In the genomic region with DNA sequence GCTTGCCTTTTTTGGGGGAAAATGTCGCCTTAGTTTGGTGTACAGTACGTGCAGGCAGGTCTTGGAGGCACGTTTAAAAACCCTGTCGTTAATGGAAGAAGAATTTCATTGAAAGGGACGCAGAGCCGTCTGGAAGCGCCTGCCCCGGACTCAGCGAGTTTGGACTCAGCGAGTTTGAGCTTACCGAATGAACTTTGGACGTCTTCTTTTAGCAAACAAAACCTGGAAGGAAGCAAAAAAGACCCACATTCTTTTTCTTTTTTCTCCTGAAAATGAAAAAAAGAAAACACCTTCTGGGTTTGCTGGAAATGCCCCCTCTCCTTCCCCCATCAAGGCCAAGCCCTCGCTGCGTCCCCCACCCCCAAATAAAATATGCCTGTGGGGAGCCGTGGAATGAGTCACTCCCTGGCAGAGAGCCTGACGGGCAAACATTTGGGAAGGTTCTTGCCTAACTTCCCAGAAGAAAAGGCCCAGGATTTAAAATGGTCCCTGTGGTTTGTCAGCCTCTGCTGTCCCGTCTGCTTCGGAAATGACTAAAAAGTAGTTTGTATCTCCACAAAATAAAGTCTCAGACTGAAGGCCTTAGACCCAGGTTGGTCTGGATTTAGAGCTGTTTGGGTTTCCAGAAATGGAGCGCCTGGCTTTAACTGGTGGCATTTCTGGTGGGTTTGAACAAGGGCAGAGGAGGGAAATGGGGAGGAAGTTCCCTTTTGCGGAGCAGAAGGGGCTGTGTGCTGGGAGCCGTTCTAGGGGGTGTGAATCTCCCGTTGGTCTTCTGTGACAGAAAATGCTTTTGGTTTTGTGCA, we compare ENCODE assay signal across 8 cellular contexts. TPM values are rescaled to one million over a fixed set of nuclear protein-coding genes. Genes with fewer than 3 reads are reported as not detected.
A peak's percentile ranks its signal among the peaks of the same experiment; 100 is the strongest.
DNase-seq lines count a peak whose midpoint lies in the region; ATAC-seq and TF ChIP-seq lines count a peak whose summit lies in the region.

No MANE protein-coding gene starts in this region.

- H3K9me3 ChIP-seq in SK-N-SH (no peaks in the 10 kb centered on the region), esophagus (ENCODE audit: control insufficient read depth in 2 of 2, insufficient read depth in 1 of 2, low read depth in 1 of 2, low read length in 1 of 2) (no peaks in the 10 kb centered on the region)
- no peaks in the 10 kb centered on the region for H3K9me3 ChIP-seq in naive thymus-derived CD4-positive, alpha-beta T cell (ENCODE audit: control insufficient read depth in 2 of 3, low read length in 3 of 3)

- H3K27me3 Mint-ChIP-seq in stimulated activated naive CD8-positive, alpha-beta T cell treated with anti-CD3 and anti-CD28 coated beads, Interleukin-15, Interleukin-2, amounts not matched to agents 100 ng/mL and 50 ng/mL, for 24 hours, result peaks cover 40% of the 10 kb centered on the region
- peaks cover 83% of the 10 kb centered on the region for H3K27me3 Mint-ChIP-seq in stimulated activated naive CD8-positive, alpha-beta T cell treated with anti-CD3 and anti-CD28 coated beads, Interleukin-15, amount 100 ng/mL, for 72 hours
- peaks cover 15 to 56% (median 42%) of the 10 kb centered on the region in 5 donors for H3K27me3 Mint-ChIP-seq in naive thymus-derived CD4-positive, alpha-beta T cell

- TF ChIP-seq CTCF in SK-N-SH (IDR thresholded peaks at IDR 0.05), result no peak

- intact Hi-C loops in naive thymus-derived CD4-positive, alpha-beta T cell (cut with micrococcal nuclease), result loop anchor here in 1 of 2 donors (5.0 kb wide), 1 partner anchor 57 kb away; no protein-coding TSS in a partner anchor

- CTCF ChIA-PET in SK-N-SH (lab: Yijun Ruan, JAX), result no interaction called here
- CTCF ChIA-PET in naive thymus-derived CD4-positive, alpha-beta T cell (lab: Charles Lee), result no interaction called here

- TF ChIP-seq EP300 in SK-N-SH (IDR thresholded peaks at IDR 0.05; ENCODE audit: borderline replicate concordance in 1 of 2, low read depth in 1 of 2, low read length in 1 of 2), result peak in 1 of 2 experiments; percentile 72; a peak in 2 of 4 replicates

- H3K36me3 ChIP-seq in SK-N-SH (replicated peaks in 1 of 2; ENCODE audit: control insufficient read depth in 1 of 2, insufficient read depth in 2 of 2, low read length in 1 of 2) (peaks cover under 1 to 10% of the 10 kb centered on the region in 2 experiments), esophagus (ENCODE audit: control insufficient read depth in 2 of 2, insufficient read depth in 2 of 2, low read length in 1 of 2) (no peaks in the 10 kb centered on the region)
- H3K36me3 ChIP-seq in naive thymus-derived CD4-positive, alpha-beta T cell (ENCODE audit: control insufficient read depth in 2 of 3, insufficient read depth in 3 of 3, low read length in 3 of 3), result no peaks in the 10 kb centered on the region

- H2AFZ ChIP-seq in SK-N-SH (ENCODE audit: low read depth), result no peak overlapping the region

- peaks cover 19% of the 10 kb centered on the region; the same call in 1 of the 2 replicates for H4K20me1 ChIP-seq in SK-N-SH (ENCODE audit: insufficient read depth)

- peaks cover 69% of the 10 kb centered on the region for H3K79me2 ChIP-seq in SK-N-SH (ENCODE audit: insufficient read depth)

- H3K9me2 ChIP-seq in SK-N-SH, result no peaks in the 10 kb centered on the region

- H3F3A ChIP-seq in SK-N-SH (replicated peaks; ENCODE audit: insufficient read depth), result peaks cover 49% of the 10 kb centered on the region

- H3K27me3 ChIP-seq in SK-N-SH (ENCODE audit: insufficient read depth) (no peaks in the 10 kb centered on the region), esophagus (ENCODE audit: control insufficient read depth in 1 of 2, insufficient read depth in 2 of 2, low read length in 2 of 2) (no peaks in the 10 kb centered on the region)
- H3K27me3 ChIP-seq in naive thymus-derived CD4-positive, alpha-beta T cell (ENCODE audit: control insufficient read depth in 2 of 2, insufficient read depth in 2 of 2, low read length in 2 of 2), result no peaks in the 10 kb centered on the region

- DNase-seq in stimulated activated naive CD8-positive, alpha-beta T cell treated with anti-CD3 and anti-CD28 coated beads, Interleukin-15, amount 100 ng/mL, for 72 hours, result no peak
- DNase-seq in SK-N-SH (no peak), cerebellar nuclear complex (lab: John Stamatoyannopoulos, UW) (no peak), D341Med (ENCODE audit: low spot score) (no peak)
- DNase-seq in naive thymus-derived CD4-positive, alpha-beta T cell, result no peak

- H3K27ac ChIP-seq in SK-N-SH (ENCODE audit: low read depth in 2 of 2, low read length in 1 of 2) (peak overlapping the region; percentile 85 to 92), esophagus (ENCODE audit: low read depth in 2 of 2, low read length in 1 of 2) (peak overlapping the region; percentile 76)
- H3K27ac ChIP-seq in naive thymus-derived CD4-positive, alpha-beta T cell (ENCODE audit: low read depth, low read length), result no peak overlapping the region

- WGBS in SK-N-SH (ENCODE audit: low lambda C conversion rate), result 18% methylated on average over 22 of the region's 22 CpGs
- WGBS in esophagus, 2 donors, result 13 to 17% methylated on average over 22 of the region's 22 CpGs

- H3K27ac Mint-ChIP-seq in stimulated activated naive CD8-positive, alpha-beta T cell treated with anti-CD3 and anti-CD28 coated beads, Interleukin-15, Interleukin-2, amounts not matched to agents 100 ng/mL and 50 ng/mL, for 24 hours, result peak overlapping the region; percentile 62
- no peak overlapping the region for H3K27ac Mint-ChIP-seq in stimulated activated naive CD8-positive, alpha-beta T cell treated with anti-CD3 and anti-CD28 coated beads, Interleukin-15, amount 100 ng/mL, for 72 hours
- H3K27ac Mint-ChIP-seq in naive thymus-derived CD4-positive, alpha-beta T cell, result no peak overlapping the region

- peak overlapping the region; percentile 95 for H3K4me2 ChIP-seq in SK-N-SH

- peak overlapping the region; percentile 93 for H3K4me3 Mint-ChIP-seq in stimulated activated naive CD8-positive, alpha-beta T cell treated with anti-CD3 and anti-CD28 coated beads, Interleukin-15, Interleukin-2, amounts not matched to agents 100 ng/mL and 50 ng/mL, for 24 hours
- H3K4me3 Mint-ChIP-seq in stimulated activated naive CD8-positive, alpha-beta T cell treated with anti-CD3 and anti-CD28 coated beads, Interleukin-15, amount 100 ng/mL, for 72 hours, result peak overlapping the region in 1 of 2 donors; percentile 87
- H3K4me3 Mint-ChIP-seq in naive thymus-derived CD4-positive, alpha-beta T cell, result peak overlapping the region in 9 of 10 donors; percentile 54 to 98 (median 87)

- POLR2A ChIA-PET in SK-N-SH (lab: Yijun Ruan, JAX), result no interaction called here
- POLR2A ChIA-PET in naive thymus-derived CD4-positive, alpha-beta T cell (lab: Charles Lee), result no interaction called here

- H3K4me3 ChIP-seq in SK-N-SH (ENCODE audit: low read depth in 2 of 2, low read length in 1 of 2) (peak overlapping the region; percentile 60 to 76; a peak in 3 of 4 replicates), esophagus (ENCODE audit: low read depth in 1 of 2, low read length in 2 of 2) (peak overlapping the region; percentile 75 to 81)
- H3K4me3 ChIP-seq in naive thymus-derived CD4-positive, alpha-beta T cell (ENCODE audit: low read length), result peak overlapping the region; percentile 51

- no peak for ATAC-seq in stimulated activated naive CD8-positive, alpha-beta T cell treated with anti-CD3 and anti-CD28 coated beads, Interleukin-15, amount 100 ng/mL, for 72 hours
- no peak for ATAC-seq in naive thymus-derived CD4-positive, alpha-beta T cell
- ATAC-seq in GM21723 (IDR thresholded peaks at IDR 0.05; ENCODE audit: unreplicated experiment), result no peak

- H3K9me3 Mint-ChIP-seq in stimulated activated naive CD8-positive, alpha-beta T cell treated with anti-CD3 and anti-CD28 coated beads, Interleukin-15, Interleukin-2, amounts not matched to agents 100 ng/mL and 50 ng/mL, for 24 hours, result no peaks in the 10 kb centered on the region
- H3K9me3 Mint-ChIP-seq in stimulated activated naive CD8-positive, alpha-beta T cell treated with anti-CD3 and anti-CD28 coated beads, Interleukin-15, amount 100 ng/mL, for 72 hours, result no peaks in the 10 kb centered on the region
- peaks cover 0 to 3% (median 0%) of the 10 kb centered on the region in 11 donors for H3K9me3 Mint-ChIP-seq in naive thymus-derived CD4-positive, alpha-beta T cell

- H3K4me1 ChIP-seq in SK-N-SH (ENCODE audit: control insufficient read depth in 1 of 2, insufficient read depth in 2 of 2, low read depth in 1 of 2, low read length in 1 of 2), result peaks cover 10 to 34% of the 10 kb centered on the region in 2 experiments
- peaks cover 10 to 11% of the 10 kb centered on the region in 2 donors for H3K4me1 ChIP-seq in esophagus (ENCODE audit: control insufficient read depth in 2 of 2, insufficient read depth in 2 of 2, low read length in 1 of 2)
- H3K4me1 ChIP-seq in naive thymus-derived CD4-positive, alpha-beta T cell (ENCODE audit: control insufficient read depth in 2 of 2, insufficient read depth in 2 of 2, low read length in 2 of 2), result peaks cover 4 to 12% of the 10 kb centered on the region in 2 donors

- no peak for TF ChIP-seq RAD21 in SK-N-SH (IDR thresholded peaks at IDR 0.05; ENCODE audit: low read length)

- peak overlapping the region; percentile 92 for H3K9ac ChIP-seq in SK-N-SH

- peaks cover 68% of the 10 kb centered on the region for H3K4me1 Mint-ChIP-seq in stimulated activated naive CD8-positive, alpha-beta T cell treated with anti-CD3 and anti-CD28 coated beads, Interleukin-15, Interleukin-2, amounts not matched to agents 100 ng/mL and 50 ng/mL, for 24 hours (ENCODE audit: low read depth)
- peaks cover 69% of the 10 kb centered on the region for H3K4me1 Mint-ChIP-seq in stimulated activated naive CD8-positive, alpha-beta T cell treated with anti-CD3 and anti-CD28 coated beads, Interleukin-15, amount 100 ng/mL, for 72 hours
- H3K4me1 Mint-ChIP-seq in naive thymus-derived CD4-positive, alpha-beta T cell, result peaks cover 9 to 37% (median 16%) of the 10 kb centered on the region in 7 donors

- H3K36me3 Mint-ChIP-seq in stimulated activated naive CD8-positive, alpha-beta T cell treated with anti-CD3 and anti-CD28 coated beads, Interleukin-15, Interleukin-2, amounts not matched to agents 100 ng/mL and 50 ng/mL, for 24 hours (ENCODE audit: low read depth), result no peaks in the 10 kb centered on the region
- peaks cover 0 to 7% (median 0%) of the 10 kb centered on the region in 5 donors for H3K36me3 Mint-ChIP-seq in naive thymus-derived CD4-positive, alpha-beta T cell

RNA-seq across cellular contexts. Expression of a gene that starts 1.7 kb away (rescaled TPM):
- polyA plus RNA-seq in SK-N-SH (2012; rRNA removed) (89.8 and 96.1 TPM in 2 replicates), esophagus (1 to 10 TPM; 1.7 to 2.3 TPM)
- 73.6 and 92.1 TPM in 2 replicates for polyA plus RNA-seq in SK-N-SH (2012; cell fraction: cytosol; rRNA removed)
- 47.4 and 67.2 TPM in 2 replicates for polyA plus RNA-seq in SK-N-SH (2012; cell fraction: nucleus; rRNA removed)
- 10 to 100 TPM in 1 of 5 experiments, 1 to 10 TPM in 4; 1.9 to 32.8 (median 2.8) TPM for total RNA-seq in naive thymus-derived CD4-positive, alpha-beta T cell
- under 1 TPM; 0.43 to 0.54 TPM for polyA plus RNA-seq in naive thymus-derived CD4-positive, alpha-beta T cell

Comparison
In these comparisons a context has a peak if more than half of its experiments do, and no peak if none do; other contexts are left out.
1. RNA of a gene that starts 1.7 kb away (polyA plus RNA-seq): 47.4 to 96.1 TPM in SK-N-SH; 1.7 to 2.3 TPM in esophagus and 0.43 to 0.54 TPM in naive thymus-derived CD4-positive, alpha-beta T cell; every median in the first group is over 10 times any median in the second.
2. Peak in every context shown above with its lines, with median percentiles within 50 percentile points of each other: H3K4me3 ChIP-seq.